28 cellular contexts compared by ENCODE assay signal in genomic region chr16:64116151-64116550, GRCh38.
"Had no signal": no experiment of that assay in that cellular context is flagged by ENCODE, and none has a peak within 500 bp of the region (broad histone marks: within the 10 kb centered on the region; RNA-seq: fewer than 3 reads in every experiment).

No MANE protein-coding gene starts in this region.

- H3K4me1 Mint-ChIP-seq: stimulated activated effector memory CD8-positive, alpha-beta T cell treated with anti-CD3 and anti-CD28 coated beads, Interleukin-12 subunit alpha, Interleukin-12 subunit beta, amount 100 ng/mL, for 72 hours; stimulated activated memory B cell treated with anti-CD40 and anti-IgM and Interleukin-4, amounts not matched to agents 10 μg/mL and 1 μg/mL and 100 μg/mL, for 72 hours; stimulated activated naive B cell treated with anti-CD40 and anti-IgM and Interleukin-4, amounts not matched to agents 10 μg/mL and 1 μg/mL and 100 μg/mL, for 72 hours; stimulated activated naive CD8-positive, alpha-beta T cell treated with anti-CD3 and anti-CD28 coated beads, Interleukin-15, amount 100 ng/mL, for 72 hours had no signal

- H3K27ac Mint-ChIP-seq: stimulated activated effector memory CD8-positive, alpha-beta T cell treated with anti-CD3 and anti-CD28 coated beads, Interleukin-12 subunit alpha, Interleukin-12 subunit beta, amount 100 ng/mL, for 72 hours; stimulated activated memory B cell treated with anti-CD40 and anti-IgM and Interleukin-4, amounts not matched to agents 10 μg/mL and 1 μg/mL and 100 μg/mL, for 72 hours; stimulated activated naive B cell treated with anti-CD40 and anti-IgM and Interleukin-4, amounts not matched to agents 10 μg/mL and 1 μg/mL and 100 μg/mL, for 72 hours; stimulated activated naive CD8-positive, alpha-beta T cell treated with anti-CD3 and anti-CD28 coated beads, Interleukin-15, amount 100 ng/mL, for 72 hours; stimulated activated naive CD8-positive, alpha-beta T cell treated with anti-CD3 and anti-CD28 coated beads, Interleukin-15, Interleukin-2, amounts not matched to agents 100 ng/mL and 50 ng/mL, for 24 hours had no signal

- H3K27me3 Mint-ChIP-seq: stimulated activated memory B cell treated with anti-CD40 and anti-IgM and Interleukin-4, amounts not matched to agents 10 μg/mL and 1 μg/mL and 100 μg/mL, for 72 hours; stimulated activated naive B cell treated with anti-CD40 and anti-IgM and Interleukin-4, amounts not matched to agents 10 μg/mL and 1 μg/mL and 100 μg/mL, for 72 hours; stimulated activated naive CD8-positive, alpha-beta T cell treated with anti-CD3 and anti-CD28 coated beads, Interleukin-15, amount 100 ng/mL, for 72 hours; stimulated activated naive CD8-positive, alpha-beta T cell treated with anti-CD3 and anti-CD28 coated beads, Interleukin-15, Interleukin-2, amounts not matched to agents 100 ng/mL and 50 ng/mL, for 24 hours had no signal

- DNase-seq: stimulated activated CD4-positive, alpha-beta T cell treated with anti-CD3 and anti-CD28 coated beads, Interleukin-2, amount 100 ng/mL, for 48 hours; stimulated activated CD4-positive, alpha-beta T cell treated with anti-CD3 and anti-CD28 coated beads, Interleukin-4, amount 100 ng/mL, for 1 hour; stimulated activated CD4-positive, alpha-beta T cell treated with anti-CD3 and anti-CD28 coated beads, Interleukin-4, amount 100 ng/mL, for 24 hours; stimulated activated CD4-positive, alpha-beta T cell treated with anti-CD3 and anti-CD28 coated beads, Interleukin-4, amount 100 ng/mL, for 4 hours; stimulated activated CD8-positive, alpha-beta memory T cell treated with anti-CD3 and anti-CD28 coated beads, Interleukin-4, amount 100 ng/mL, for 48 hours; stimulated activated naive B cell treated with anti-CD40 and anti-IgM and Interleukin-4, amounts not matched to agents 10 μg/mL and 1 μg/mL and 100 μg/mL, for 72 hours; stimulated activated naive CD4-positive, alpha-beta T cell; stimulated activated naive CD4-positive, alpha-beta T cell treated with Interleukin-2 at 50 U/mL for 16 hours; stimulated activated naive CD8-positive, alpha-beta T cell treated with anti-CD3 and anti-CD28 coated beads, Interleukin-15, amount 100 ng/mL, for 72 hours; stimulated activated naive CD8-positive, alpha-beta T cell treated with anti-CD3 and anti-CD28 coated beads, Interleukin-15, Interleukin-2, amounts not matched to agents 100 U/mL and 50 U/mL, for 24 hours; stomach; substantia nigra; testis; thyroid gland; tibial artery; transverse colon; trophoblast cell; upper lobe of left lung; upper lobe of right lung; uterus had no signal

- FAIRE-seq: urothelium cell line had no signal

- H3K9me3 ChIP-seq: suprapubic skin, testis, thoracic aorta, thyroid gland, tibial artery, tibial nerve, transverse colon, upper lobe of left lung, upper lobe of right lung, uterus, vagina had no signal

- H3K4me3 Mint-ChIP-seq: stimulated activated effector memory CD8-positive, alpha-beta T cell treated with anti-CD3 and anti-CD28 coated beads, Interleukin-12 subunit alpha, Interleukin-12 subunit beta, amount 100 ng/mL, for 72 hours; stimulated activated memory B cell treated with anti-CD40 and anti-IgM and Interleukin-4, amounts not matched to agents 10 μg/mL and 1 μg/mL and 100 μg/mL, for 72 hours; stimulated activated naive B cell treated with anti-CD40 and anti-IgM and Interleukin-4, amounts not matched to agents 10 μg/mL and 1 μg/mL and 100 μg/mL, for 72 hours; stimulated activated naive CD8-positive, alpha-beta T cell treated with anti-CD3 and anti-CD28 coated beads, Interleukin-15, amount 100 ng/mL, for 72 hours; stimulated activated naive CD8-positive, alpha-beta T cell treated with anti-CD3 and anti-CD28 coated beads, Interleukin-15, Interleukin-2, amounts not matched to agents 100 ng/mL and 50 ng/mL, for 24 hours had no signal

- ATAC-seq: stimulated activated effector memory CD8-positive, alpha-beta T cell treated with anti-CD3 and anti-CD28 coated beads, Interleukin-12 subunit alpha, Interleukin-12 subunit beta, amount 100 ng/mL, for 72 hours; stimulated activated memory B cell treated with anti-CD40 and anti-IgM and Interleukin-4, amounts not matched to agents 10 μg/mL and 1 μg/mL and 100 μg/mL, for 72 hours; stimulated activated naive B cell treated with anti-CD40 and anti-IgM and Interleukin-4, amounts not matched to agents 10 μg/mL and 1 μg/mL and 100 μg/mL, for 72 hours; stimulated activated naive CD8-positive, alpha-beta T cell treated with anti-CD3 and anti-CD28 coated beads, Interleukin-15, amount 100 ng/mL, for 72 hours; stimulated activated naive CD8-positive, alpha-beta T cell treated with anti-CD3 and anti-CD28 coated beads, Interleukin-15, Interleukin-2, amounts not matched to agents 100 U/mL and 50 U/mL, for 24 hours; upper lobe of right lung had no signal

- H3K27me3 ChIP-seq: stomach, suprapubic skin, testis, thyroid gland, tibial artery, tibial nerve, transverse colon, upper lobe of left lung, upper lobe of right lung, uterus, vagina had no signal

- H3K36me3 Mint-ChIP-seq: stimulated activated effector memory CD8-positive, alpha-beta T cell treated with anti-CD3 and anti-CD28 coated beads, Interleukin-12 subunit alpha, Interleukin-12 subunit beta, amount 100 ng/mL, for 72 hours; stimulated activated memory B cell treated with anti-CD40 and anti-IgM and Interleukin-4, amounts not matched to agents 10 μg/mL and 1 μg/mL and 100 μg/mL, for 72 hours; stimulated activated naive B cell treated with anti-CD40 and anti-IgM and Interleukin-4, amounts not matched to agents 10 μg/mL and 1 μg/mL and 100 μg/mL, for 72 hours had no signal

- H3K4me3 ChIP-seq: stomach, suprapubic skin, testis, thoracic aorta, thyroid gland, tibial artery, tibial nerve, transverse colon, upper lobe of left lung, upper lobe of right lung, uterus, vagina had no signal

- H3K27ac ChIP-seq: stomach, suprapubic skin, testis, thoracic aorta, thyroid gland, tibial artery, tibial nerve, transverse colon, upper lobe of left lung, upper lobe of right lung, uterus, vagina had no signal

- H3K4me1 ChIP-seq: stomach, suprapubic skin, testis, thyroid gland, tibial artery, tibial nerve, transverse colon, upper lobe of left lung, upper lobe of right lung, uterus, vagina had no signal

- H3K36me3 ChIP-seq: stomach, suprapubic skin, thoracic aorta, thyroid gland, tibial artery, tibial nerve, transverse colon, upper lobe of left lung, upper lobe of right lung, uterus, vagina had no signal
